ENCODE assay signal across 8 cellular contexts in genomic region chr19:2477732-2478191, GRCh38. TPM values are rescaled to one million over a fixed set of nuclear protein-coding genes. Genes with fewer than 3 reads are reported as not detected.
DNase-seq lines count a peak whose midpoint lies in the region; TF ChIP-seq lines count a peak whose summit lies in the region.

No MANE protein-coding gene starts in this region.

- peak overlapping the region; percentile 93 for H2BK15ac ChIP-seq in neuronal stem cell (ENCODE audit: low read length)

- H3K23ac ChIP-seq in neuronal stem cell (ENCODE audit: low read depth, low read length, poor library complexity), result peak overlapping the region; percentile 67

- H3K27me3 ChIP-seq in fibroblast of lung (ENCODE audit: control insufficient read depth, insufficient read depth, low read length) (no peaks in the 10 kb centered on the region), neuronal stem cell (ENCODE audit: control insufficient read depth in 3 of 3, insufficient read depth in 3 of 3, low read depth in 1 of 3, low read length in 3 of 3) (peaks cover 0 to 52% (median 23%) of the 10 kb centered on the region in 3 experiments), BE2C (peaks cover 15% of the 10 kb centered on the region)

- H3K79me1 ChIP-seq in neuronal stem cell (ENCODE audit: low read depth, low read length), result no peaks in the 10 kb centered on the region

- H3K9ac ChIP-seq in fibroblast of lung (ENCODE audit: insufficient read depth, low read length) (peak overlapping the region; percentile 66), neuronal stem cell (ENCODE audit: low read depth, low read length, poor library complexity) (peak overlapping the region; percentile 66)

- H2BK12ac ChIP-seq in neuronal stem cell (ENCODE audit: low read length), result no peak overlapping the region

- H4K20me1 ChIP-seq in fibroblast of lung (ENCODE audit: control insufficient read depth, extremely low read depth, insufficient read depth, low read length), result no peaks in the 10 kb centered on the region

- H3K4ac ChIP-seq in neuronal stem cell (ENCODE audit: low read length), result no peak overlapping the region

- peak overlapping the region; percentile 54 for H2AK5ac ChIP-seq in neuronal stem cell (ENCODE audit: low read depth, low read length)

- H3K18ac ChIP-seq in neuronal stem cell (ENCODE audit: low read length), result peak overlapping the region; percentile 74

- no peak overlapping the region for H4K91ac ChIP-seq in neuronal stem cell (ENCODE audit: low read depth, low read length, poor library complexity)

- no peak for TF ChIP-seq CTCF in fibroblast of lung (conservative IDR thresholded peaks at IDR 0.05 in 1 of 2, IDR thresholded peaks at IDR 0.05 in 1 of 2; ENCODE audit: low read depth in 1 of 2, low read length in 2 of 2)
- no peak for TF ChIP-seq CTCF in BE2C (IDR thresholded peaks at IDR 0.05; ENCODE audit: low read depth, low read length)

- peak overlapping the region; percentile 92 for H3K4me2 ChIP-seq in fibroblast of lung (ENCODE audit: extremely low read depth, insufficient read depth, low read length)
- H3K4me2 ChIP-seq in neuronal stem cell (ENCODE audit: insufficient read depth, low read length, poor library complexity, severe bottlenecking), result no peak overlapping the region

- peaks cover 8% of the 10 kb centered on the region for H3K36me3 ChIP-seq in fibroblast of lung (ENCODE audit: control insufficient read depth, insufficient read depth, low read length)
- H3K36me3 ChIP-seq in neuronal stem cell (replicated peaks in 1 of 2; ENCODE audit: control insufficient read depth in 2 of 2, insufficient read depth in 2 of 2, low read length in 2 of 2), result peaks cover 0 to 5% of the 10 kb centered on the region in 2 donors
- H3K36me3 ChIP-seq in BE2C, result no peaks in the 10 kb centered on the region

- H4K8ac ChIP-seq in neuronal stem cell (ENCODE audit: low read depth, low read length), result no peak overlapping the region

- H2BK120ac ChIP-seq in neuronal stem cell (ENCODE audit: low read depth, low read length), result no peak overlapping the region

- H3K4me3 ChIP-seq in fibroblast of lung (replicated peaks in 1 of 4; ENCODE audit: control extremely low read depth in 1 of 4, insufficient read depth in 1 of 4, low read depth in 3 of 4, low read length in 4 of 4) (peak overlapping the region; percentile 90 to 100 (median 94)), neuronal stem cell (ENCODE audit: low read length in 2 of 2) (peak overlapping the region in 1 of 2 donors; percentile 6), BE2C (ENCODE audit: low read depth, low read length) (no peak overlapping the region)

- no peaks in the 10 kb centered on the region for H3K4me1 ChIP-seq in fibroblast of lung (ENCODE audit: control insufficient read depth, extremely low read depth, insufficient read depth, low read length)
- H3K4me1 ChIP-seq in neuronal stem cell (ENCODE audit: control insufficient read depth in 2 of 2, insufficient read depth in 1 of 2, low read depth in 1 of 2, low read length in 2 of 2), result peaks cover 18 to 20% of the 10 kb centered on the region in 2 donors
- H3K4me1 ChIP-seq in BE2C, result no peaks in the 10 kb centered on the region

- no peak overlapping the region for H2BK5ac ChIP-seq in neuronal stem cell (ENCODE audit: low read length)

- H2AFZ ChIP-seq in fibroblast of lung (ENCODE audit: low read length), result no peak overlapping the region
- no peak overlapping the region for H2AFZ ChIP-seq in neuronal stem cell (ENCODE audit: low read length)

- peaks cover 23% of the 10 kb centered on the region for H3K79me2 ChIP-seq in fibroblast of lung (ENCODE audit: control insufficient read depth, insufficient read depth, low read length)

- peak overlapping the region; percentile 90 for H3K27ac ChIP-seq in fibroblast of lung (ENCODE audit: insufficient read depth, low read length)
- H3K27ac ChIP-seq in neuronal stem cell (replicated peaks; ENCODE audit: low read length), result no peak overlapping the region

- H3K14ac ChIP-seq in neuronal stem cell (ENCODE audit: low read length), result peak overlapping the region; percentile 67

- DNase-seq in NOMO-1 treated with dmso at 0.1 percent for 144 hours (lab: John Stamatoyannopoulos, UW; ENCODE audit: unreplicated experiment), result peak; percentile 30
- no peak for DNase-seq in NOMO-1 treated with DMSO at 0.1 percent for 48 hours (lab: John Stamatoyannopoulos, UW; ENCODE audit: unreplicated experiment)
- peak; percentile 78 for DNase-seq in activated CD8-positive, alpha-beta memory T cell treated with anti-CD3 and anti-CD28 coated beads for 24 hours
- DNase-seq in fibroblast of lung (ENCODE audit: low read depth in 2 of 2), result peak; percentile 58 to 64
- DNase-seq in neuronal stem cell (ENCODE audit: low spot score), result no peak
- DNase-seq in BE2C, result no peak
- no peak for DNase-seq in NCI-H82 treated with DMSO at 0.1 percent for 48 hours (lab: John Stamatoyannopoulos, UW; ENCODE audit: unreplicated experiment)
- no peak for DNase-seq in NCI-H510A treated with DMSO at 0.1 percent for 48 hours (lab: John Stamatoyannopoulos, UW)

- H3K9me3 ChIP-seq in fibroblast of lung (ENCODE audit: control insufficient read depth, insufficient read depth, low read depth, low read length) (no peaks in the 10 kb centered on the region), neuronal stem cell (replicated peaks in 1 of 2; ENCODE audit: control insufficient read depth in 2 of 2, insufficient read depth in 1 of 2, low read depth in 1 of 2, low read length in 2 of 2) (peaks cover 0 to 6% of the 10 kb centered on the region in 2 donors), BE2C (no peaks in the 10 kb centered on the region)

- WGBS in neuronal stem cell (ENCODE audit: extremely low coverage in 2 of 2, insufficient read length in 2 of 2, insufficient replicate concordance in 1 of 2), 2 donors, result no CpG with 5 or more reads among the region's 21 CpGs

RNA-seq across cellular contexts. Expression of gene GADD45B, which starts 1.8 kb away (rescaled TPM):
- total RNA-seq in fibroblast of lung, result 16.4 and 32.5 TPM in 2 replicates
- 61.7 and 72.8 TPM in 2 replicates for polyA plus RNA-seq in fibroblast of lung
- 49.2 and 60.5 TPM in 2 replicates for polyA plus RNA-seq in fibroblast of lung (2012)
- 44.8 and 57.4 TPM in 2 replicates for polyA minus RNA-seq in fibroblast of lung (ENCODE audit: low replicate concordance)
- polyA plus RNA-seq in neuronal stem cell (2013, experiment 1 of 2), result 3.0 TPM
- polyA plus RNA-seq in neuronal stem cell (2013, experiment 2 of 2), result 2.3 TPM
- 18.1 TPM for polyA plus RNA-seq in BE2C (2012; ENCODE audit: insufficient read depth, insufficient read length, low read depth)

RNA-seq across cellular contexts. Expression of gene LMNB2, which starts 21.0 kb away (rescaled TPM):
- 47.0 and 56.3 TPM in 2 replicates for total RNA-seq in fibroblast of lung
- polyA plus RNA-seq in fibroblast of lung, result 41.6 and 94.8 TPM in 2 replicates
- 40.7 and 92.7 TPM in 2 replicates for polyA plus RNA-seq in fibroblast of lung (2012)
- polyA minus RNA-seq in fibroblast of lung (ENCODE audit: low replicate concordance), result 62.0 and 80.7 TPM in 2 replicates
- 123 TPM for polyA plus RNA-seq in neuronal stem cell (2013, experiment 1 of 2)
- 124 TPM for polyA plus RNA-seq in neuronal stem cell (2013, experiment 2 of 2)
- polyA plus RNA-seq in BE2C (2012; ENCODE audit: insufficient read depth, insufficient read length, low read depth), result 111 TPM

RNA-seq across cellular contexts. Expression of gene TIMM13, which starts 50.4 kb away (rescaled TPM):
- 23.9 and 27.6 TPM in 2 replicates for total RNA-seq in fibroblast of lung
- polyA plus RNA-seq in fibroblast of lung, result 14.1 and 19.5 TPM in 2 replicates
- 62.4 and 96.2 TPM in 2 replicates for polyA plus RNA-seq in fibroblast of lung (2012)
- 6.5 and 12.5 TPM in 2 replicates for polyA minus RNA-seq in fibroblast of lung (ENCODE audit: low replicate concordance)
- polyA plus RNA-seq in neuronal stem cell (2013, experiment 1 of 2), result 75.3 TPM
- 72.7 TPM for polyA plus RNA-seq in neuronal stem cell (2013, experiment 2 of 2)
- polyA plus RNA-seq in BE2C (2012; ENCODE audit: insufficient read depth, insufficient read length, low read depth), result 1,450 TPM

Comparison
In these comparisons a context has a peak if more than half of its experiments do, and no peak if none do; other contexts are left out.
1. DNase-seq: peak in NOMO-1 treated with dmso at 0.1 percent for 144 hours (single experiment), activated CD8-positive, alpha-beta memory T cell treated with anti-CD3 and anti-CD28 coated beads for 24 hours (single experiment) and fibroblast of lung (2 of 2); none in NOMO-1 treated with DMSO at 0.1 percent for 48 hours (single experiment), neuronal stem cell (single experiment), BE2C (single experiment), NCI-H82 treated with DMSO at 0.1 percent for 48 hours (single experiment) and NCI-H510A treated with DMSO at 0.1 percent for 48 hours (single experiment).